In genomic region chr3:69696365-69696764, GRCh38 we compare ENCODE assay signal across 2 cellular contexts.
A peak's percentile ranks its signal among the peaks of the same experiment; 100 is the strongest.
TF ChIP-seq lines count a peak whose summit lies in the region.

No MANE protein-coding gene starts in this region.

TF ChIP-seq in GM23338, 12 proteins besides CTCF, POLR2A, EP300 and RAD21:
- TF ChIP-seq JUNB (IDR thresholded peaks at IDR 0.05; ENCODE audit: unreplicated experiment) (no peak), ZNF331 (CRISPR knock-in tag; IDR thresholded peaks at IDR 0.05; ENCODE audit: low read depth) (no peak)

TF ChIP-seq in K562, 482 proteins besides CTCF, POLR2A, EP300 and RAD21:
- TF ChIP-seq MXI1 (IDR thresholded peaks at IDR 0.05; ENCODE audit: low read depth, low read length) (peak; percentile 50; the same call in 1 of the 2 replicates), PBX2 (CRISPR knock-in tag; IDR thresholded peaks at IDR 0.05; ENCODE audit: low read depth) (no peak), PBX2 (tag; conservative IDR thresholded peaks at IDR 0.05; ENCODE audit: low read depth) (peak; percentile 41; the same call in 1 of the 2 replicates), HINFP (tag; conservative IDR thresholded peaks at IDR 0.05; ENCODE audit: low read depth) (peak; percentile 95), MYC (IDR thresholded peaks at IDR 0.05; ENCODE audit: low read depth, low read length) (no peak), MYC (CRISPR knock-in tag; IDR thresholded peaks at IDR 0.05; ENCODE audit: borderline replicate concordance, low read depth) (no peak), PKNOX1 (IDR thresholded peaks at IDR 0.05) (peak; percentile 89), BMI1 (IDR thresholded peaks at IDR 0.05; ENCODE audit: low read length) (peak; percentile 71; the same call in 1 of the 2 replicates), PREB (CRISPR knock-in tag; IDR thresholded peaks at IDR 0.05) (no peak), RFX1 (IDR thresholded peaks at IDR 0.05) (peak; percentile 90), NFIC (IDR thresholded peaks at IDR 0.05) (peak; percentile 38; the same call in 1 of the 2 replicates), MEF2A (IDR thresholded peaks at IDR 0.05; ENCODE audit: control insufficient read depth, low read depth, low read length) (no peak), ZBTB5 (IDR thresholded peaks at IDR 0.05) (peak; percentile 64), ZFPM2 (CRISPR knock-in tag; IDR thresholded peaks at IDR 0.05) (no peak)
